ENCODE assay signal across 27 cellular contexts in the genomic region with DNA sequence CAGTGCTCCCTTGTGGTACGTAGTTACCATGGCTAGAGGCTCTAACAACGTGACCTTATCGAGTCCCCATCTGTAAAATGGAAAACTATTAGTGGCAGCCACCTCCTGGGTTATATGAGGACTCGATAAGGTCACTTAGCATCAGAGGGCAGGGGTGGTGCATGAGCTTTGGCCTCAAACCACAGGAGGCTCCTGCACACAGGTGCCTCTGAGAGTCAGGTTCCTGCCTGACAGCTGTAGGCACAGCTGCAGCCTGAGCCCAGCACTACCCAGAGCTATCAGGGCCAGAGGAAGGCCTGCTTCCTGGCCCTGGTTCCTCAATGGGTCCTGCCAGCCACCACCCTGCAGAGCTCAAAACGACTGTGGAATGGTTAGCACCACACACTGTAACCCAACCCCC. TPM values are rescaled to one million over a fixed set of nuclear protein-coding genes. Genes with fewer than 3 reads are reported as not detected.
DNase-seq lines count a peak whose midpoint lies in the region; ATAC-seq, FAIRE-seq and TF ChIP-seq lines count a peak whose summit lies in the region.
"Had no signal": no experiment of that assay in that cellular context is flagged by ENCODE, and none has a peak within 500 bp of the region (broad histone marks: within the 10 kb centered on the region; RNA-seq: fewer than 3 reads in every experiment).

No MANE protein-coding gene starts in this region.

- CTCF ChIA-PET in OCI-LY7 (lab: Charles Lee; ENCODE audit: unreplicated experiment), result interaction anchor here (0.5 to 1.4 kb wide), 8 partner anchors 9 to 529 kb away, joined by 3 to 6 read pairs (median 4); a partner anchor contains a TSS

- no peak overlapping the region for H3K4me3 ChIP-seq in OCI-LY7 (ENCODE audit: low read depth, low read length, poor library complexity, severe bottlenecking)
- H3K4me3 ChIP-seq: breast epithelium, HAP-1, lung, prostate gland, tibial artery had no signal

- H3K36me3 ChIP-seq in OCI-LY7 (ENCODE audit: insufficient read depth, low read length), result no peaks in the 10 kb centered on the region
- H3K36me3 ChIP-seq: breast epithelium, HAP-1, prostate gland, tibial artery had no signal

- H2AFZ ChIP-seq in OCI-LY7 (ENCODE audit: low read length), result peak overlapping the region; percentile 0; the same call in 1 of the 2 replicates

- H3K79me2 ChIP-seq in OCI-LY7 (ENCODE audit: insufficient read depth, low read depth, low read length), result no peaks in the 10 kb centered on the region

- FAIRE-seq in H54 (lab: Jason Lieb, UNC), result no peak

- H4K20me1 ChIP-seq in OCI-LY7 (ENCODE audit: insufficient read depth, low read length), result no peaks in the 10 kb centered on the region

- intact Hi-C loops in OCI-LY7 (cut with micrococcal nuclease; ENCODE audit: unreplicated experiment) (loop anchor here (5.0 to 10.0 kb wide), 4 partner anchors 391 to 781 kb away; no protein-coding TSS in a partner anchor), left ventricle myocardium superior (cut with micrococcal nuclease) (no loop called here)

- peak overlapping the region; percentile 58 for H3K27ac ChIP-seq in OCI-LY7 (ENCODE audit: low read depth, low read length, poor library complexity, severe bottlenecking)
- H3K27ac ChIP-seq: breast epithelium, prostate gland, RWPE1, tibial artery had no signal

- POLR2A ChIA-PET in OCI-LY7 (lab: Charles Lee), result interaction anchor here (0.5 to 1.2 kb wide), 5 partner anchors 11 to 216 kb away, joined by 3 to 4 read pairs (median 3); no protein-coding TSS in a partner anchor

- no peaks in the 10 kb centered on the region for H3K9me3 ChIP-seq in OCI-LY7 (ENCODE audit: low read length)
- H3K9me3 ChIP-seq: breast epithelium, HAP-1, prostate gland, tibial artery had no signal

- H3K4me2 ChIP-seq in OCI-LY7 (ENCODE audit: low read length), result peak overlapping the region; percentile 23

- TF ChIP-seq CTCF in OCI-LY7 (conservative IDR thresholded peaks at IDR 0.05; ENCODE audit: low read length), result no peak

- peaks cover 48% of the 10 kb centered on the region for H3K4me1 ChIP-seq in OCI-LY7 (ENCODE audit: insufficient read depth, low read length, poor library complexity, severe bottlenecking)

- no TSS peak for BruUV-seq in OCI-LY7 (replicated peaks; lab: Mats Ljungman, UMichigan)

- no peak for ATAC-seq in left ventricle myocardium superior
- ATAC-seq: natural killer cell, sciatic nerve, T-cell, WTC11 had no signal

- peak; percentile 6; the same call in 1 of the 2 replicates for TF ChIP-seq POLR2A in H54 (IDR thresholded peaks at IDR 0.05; ENCODE audit: low read depth, low read length)

- no peak for DNase-seq in H54 (ENCODE audit: insufficient read length, low spot score)
- peak; percentile 75 for DNase-seq in NAMALWA (ENCODE audit: low spot score)
- peak; percentile 93 for DNase-seq in OCI-LY7 (ENCODE audit: low spot score)
- DNase-seq in left ventricle myocardium superior, result no peak
- no peak for DNase-seq in NCI-H510A treated with DMSO at 0.1 percent for 48 hours (lab: John Stamatoyannopoulos, UW)
- DNase-seq in hypothalamus (lab: John Stamatoyannopoulos, UW), result no peak
- DNase-seq in activated naive CD4-positive, alpha-beta T cell (lab: John Stamatoyannopoulos, UW), result no peak
- DNase-seq: activated CD4-positive, alpha-beta T cell treated with anti-CD3 and anti-CD28 coated beads, Interleukin-2, amount 10 ng/mL, durations not matched to agents 7 days and 5 days; anterior cingulate cortex; C1 segment of cervical spinal cord; COR-L47; DMS79; foreskin melanocyte; natural killer cell; NCI-H1092 treated with DMSO at 0.1 percent for 48 hours; NCI-H187 treated with DMSO at 0.1 percent for 48 hours; NCI-H82; occipital lobe; T-cell; tibial artery had no signal

- no peaks in the 10 kb centered on the region for H3K9me2 ChIP-seq in OCI-LY7 (ENCODE audit: insufficient read depth, low read length)

RNA-seq across cellular contexts. Expression of a gene that starts 57.2 kb away (rescaled TPM):
- total RNA-seq in OCI-LY7 (2014; rRNA removed; shearing (Covaris generic)), result 123 and 137 TPM in 2 replicates
- total RNA-seq in OCI-LY7 (2022) (227 and 321 TPM in 2 replicates), left ventricle myocardium superior (71.4 TPM)

Comparison
In these comparisons a context has a peak if more than half of its experiments do, and no peak if none do; other contexts are left out.
1. DNase-seq: peak in NAMALWA (single experiment) and OCI-LY7 (single experiment); none in H54 (single experiment), left ventricle myocardium superior (single experiment), NCI-H510A treated with DMSO at 0.1 percent for 48 hours (single experiment), hypothalamus (0 of 51) and activated naive CD4-positive, alpha-beta T cell (0 of 4).